19 cellular contexts compared by ENCODE assay signal in genomic region chr5:38207343-38207742, GRCh38. TPM values are rescaled to one million over a fixed set of nuclear protein-coding genes. Genes with fewer than 3 reads are reported as not detected.
A peak's percentile ranks its signal among the peaks of the same experiment; 100 is the strongest.
DNase-seq lines count a peak whose midpoint lies in the region; ATAC-seq and TF ChIP-seq lines count a peak whose summit lies in the region.
"Had no signal": no experiment of that assay in that cellular context is flagged by ENCODE, and none has a peak within 500 bp of the region (broad histone marks: within the 10 kb centered on the region; RNA-seq: fewer than 3 reads in every experiment).

No MANE protein-coding gene starts in this region.

- no peaks in the 10 kb centered on the region for H3K9me3 ChIP-seq in RWPE2 (ENCODE audit: severe bottlenecking)
- H3K9me3 ChIP-seq: ascending aorta, SJSA1 had no signal

- H3K4me1 ChIP-seq in RWPE2 (ENCODE audit: insufficient read depth, poor library complexity, severe bottlenecking): no peaks in the 10 kb centered on the region
- H3K4me1 ChIP-seq: ascending aorta, SJSA1 had no signal

- H3K27me3 Mint-ChIP-seq in type B pancreatic cell: peaks cover 49% of the 10 kb centered on the region

- H3K27me3 ChIP-seq in RWPE2 (ENCODE audit: insufficient read depth, poor library complexity, severe bottlenecking): peaks cover 22% of the 10 kb centered on the region
- H3K27me3 ChIP-seq: ascending aorta had no signal

- no peaks in the 10 kb centered on the region for H3K36me3 ChIP-seq in RWPE2 (ENCODE audit: low read depth)
- H3K36me3 ChIP-seq: ascending aorta, SJSA1 had no signal

- H3K27ac Mint-ChIP-seq in type B pancreatic cell: no peak overlapping the region

- H3K4me3 Mint-ChIP-seq in type B pancreatic cell: no peak overlapping the region

- DNase-seq in DMS 273 (lab: John Stamatoyannopoulos, UW; ENCODE audit: unreplicated experiment) (peak; percentile 38), DMS 273 treated with DMSO at 0.1 percent for 48 hours (lab: John Stamatoyannopoulos, UW) (no peak), RWPE2 (ENCODE audit: low spot score) (no peak), epithelial cell of proximal tubule (ENCODE audit: low read depth) (no peak), type B pancreatic cell (ENCODE audit: extremely low spot score, unreplicated experiment) (no peak), foreskin fibroblast (no peak)
- DNase-seq: activated CD4-positive, alpha-beta T cell treated with anti-CD3 and anti-CD28 coated beads for 48 hours; activated naive CD4-positive, alpha-beta T cell; NCI-H2081; NCI-H524 treated with DMSO at 0.1 percent for 48 hours; T1000 had no signal

- no peaks in the 10 kb centered on the region for H3K9me3 Mint-ChIP-seq in type B pancreatic cell

- H3K4me1 Mint-ChIP-seq in type B pancreatic cell (ENCODE audit: unreplicated experiment): no peaks in the 10 kb centered on the region

- H3K27ac ChIP-seq in RWPE2 (ENCODE audit: poor library complexity, severe bottlenecking): no peak overlapping the region
- H3K27ac ChIP-seq: 22Rv1, ascending aorta, C4-2B, coronary artery, SJSA1 had no signal

- H3K4me3 ChIP-seq in RWPE2 (ENCODE audit: severe bottlenecking) (no peak overlapping the region), epithelial cell of proximal tubule (ENCODE audit: low read depth, low read length) (no peak overlapping the region), foreskin fibroblast (ENCODE audit: low read depth in 1 of 2, low read length in 2 of 2) (no peak overlapping the region)
- H3K4me3 ChIP-seq: ascending aorta, coronary artery, SJSA1 had no signal

- TF ChIP-seq CTCF in RWPE2 (IDR thresholded peaks at IDR 0.05; ENCODE audit: poor library complexity, severe bottlenecking): no peak
- TF ChIP-seq CTCF in epithelial cell of proximal tubule (conservative IDR thresholded peaks at IDR 0.05; ENCODE audit: low read depth, low read length): peak; percentile 22
- peak; percentile 36 for TF ChIP-seq CTCF in type B pancreatic cell (conservative IDR thresholded peaks at IDR 0.05)
- no peak for TF ChIP-seq CTCF in foreskin fibroblast (IDR thresholded peaks at IDR 0.05; ENCODE audit: low read depth, low read length)

- H3K36me3 Mint-ChIP-seq in type B pancreatic cell: no peaks in the 10 kb centered on the region

- ATAC-seq in RWPE2 (ENCODE audit: low read depth) (peak; percentile 25; the same call in 1 of the 3 replicates), HG02623 (IDR thresholded peaks at IDR 0.05; ENCODE audit: unreplicated experiment) (no peak), GM18517 (IDR thresholded peaks at IDR 0.05; ENCODE audit: unreplicated experiment) (no peak)

RNA-seq across cellular contexts. Expression of gene EGFLAM, which starts 51.0 kb away (rescaled TPM):
- 0.17 and 1.2 TPM in 2 replicates for total RNA-seq in epithelial cell of proximal tubule
- total RNA-seq in type B pancreatic cell (ENCODE audit: low replicate concordance): 0.43 and 4.8 TPM in 2 replicates
- total RNA-seq: OCI-LY7 had no signal

Comparison
In these comparisons a context has a peak if more than half of its experiments do, and no peak if none do; other contexts are left out.
1. CTCF ChIP-seq: peak in epithelial cell of proximal tubule (single experiment) and type B pancreatic cell (single experiment); none in RWPE2 (single experiment) and foreskin fibroblast (single experiment).